In the genomic region with DNA sequence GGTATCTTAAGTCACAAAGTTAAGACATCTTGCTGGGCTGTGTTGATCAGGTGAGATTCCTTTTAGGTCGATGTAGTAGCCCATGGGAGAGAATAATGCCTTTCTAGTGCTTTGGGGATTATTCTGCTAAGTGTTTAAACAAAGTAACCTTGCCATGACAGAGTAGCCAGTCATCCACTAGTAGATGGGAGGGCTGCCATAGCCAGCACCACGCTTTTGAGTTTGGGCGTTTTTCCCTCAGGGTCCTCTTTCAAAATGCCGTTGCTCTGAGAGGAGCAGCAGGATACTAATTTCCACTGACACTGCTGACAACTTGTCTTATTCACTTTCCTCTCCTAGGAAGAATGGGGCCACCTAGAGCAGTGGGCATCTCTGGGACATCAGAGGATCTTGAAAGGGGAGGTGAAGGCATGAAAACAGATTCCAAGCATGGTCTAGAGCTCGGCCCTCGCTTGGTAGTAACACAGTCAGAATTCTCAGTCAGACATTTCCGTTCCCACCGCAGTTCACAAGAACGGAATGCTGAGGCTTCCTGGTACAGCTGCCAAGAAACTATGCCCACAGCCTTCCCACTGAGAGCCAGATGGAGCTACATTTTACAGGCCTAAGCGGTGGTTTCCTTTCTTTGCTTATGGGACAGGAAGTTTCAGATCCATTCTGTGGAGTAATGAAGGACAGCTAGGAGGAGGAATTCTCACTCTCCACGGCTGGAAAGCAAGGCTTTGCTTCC, we compare ENCODE assay signal across 10 cellular contexts. TPM values are rescaled to one million over a fixed set of nuclear protein-coding genes. Genes with fewer than 3 reads are reported as not detected.
A peak's percentile ranks its signal among the peaks of the same experiment; 100 is the strongest.
DNase-seq lines count a peak whose midpoint lies in the region; ATAC-seq and TF ChIP-seq lines count a peak whose summit lies in the region.
"Had no signal": no experiment of that assay in that cellular context is flagged by ENCODE, and none has a peak within 500 bp of the region (broad histone marks: within the 10 kb centered on the region; RNA-seq: fewer than 3 reads in every experiment).

No MANE protein-coding gene starts in this region.

- DNase-seq in NCI-H2029 (lab: John Stamatoyannopoulos, UW) (peak; percentile 16), NCI-H2029 treated with DMSO at 0.1 percent for 48 hours (lab: John Stamatoyannopoulos, UW) (no peak), cerebellum (ENCODE audit: low spot score) (peak; percentile 73), lung (ENCODE audit: low spot score) (peak; percentile 44), uterus (peak in 1 of 2 donors; percentile 45), BE2C (no peak), NCI-H1417 treated with DMSO at 0.1 percent for 48 hours (lab: John Stamatoyannopoulos, UW) (no peak)
- DNase-seq: glutamatergic neuron had no signal

- TF ChIP-seq CTCF in lung (IDR thresholded peaks at IDR 0.05; ENCODE audit: control extremely low read depth, extremely low read depth): no peak
- TF ChIP-seq CTCF in uterus (IDR thresholded peaks at IDR 0.05): no peak
- TF ChIP-seq CTCF in BE2C (IDR thresholded peaks at IDR 0.05; ENCODE audit: low read depth, low read length): no peak

- H3K27me3 ChIP-seq in lung (ENCODE audit: control insufficient read depth, insufficient read depth) (no peaks in the 10 kb centered on the region), uterus (no peaks in the 10 kb centered on the region), BE2C (no peaks in the 10 kb centered on the region)

- H3K4me3 ChIP-seq in lung (no peak overlapping the region), uterus (no peak overlapping the region), BE2C (ENCODE audit: low read depth, low read length) (no peak overlapping the region)

- H3K27ac ChIP-seq in lung (ENCODE audit: low read depth in 1 of 2, low read length in 1 of 2) (peak overlapping the region; percentile 58 to 59), uterus (peak overlapping the region; percentile 21 to 45)
- H3K27ac ChIP-seq: 22Rv1 had no signal

- intact Hi-C loops in uterus (cut with DNase I; ENCODE audit: low total_unique reads): no loop called here

- 31 to 38% methylated on average over 11 of the region's 11 CpGs for WGBS in lung, 2 donors

- H3K4me1 ChIP-seq in lung (ENCODE audit: control insufficient read depth in 2 of 2, insufficient read depth in 2 of 2, low read length in 2 of 2) (peaks cover 3 to 6% of the 10 kb centered on the region in 2 donors), uterus (no peaks in the 10 kb centered on the region), BE2C (no peaks in the 10 kb centered on the region)

- no peak for TF ChIP-seq POLR2A in uterus (IDR thresholded peaks at IDR 0.05)

- ATAC-seq in lung (ENCODE audit: insufficient read depth, low FRiP score) (no peak), HG03442 (IDR thresholded peaks at IDR 0.05; ENCODE audit: unreplicated experiment) (no peak)

- H3K36me3 ChIP-seq in lung (ENCODE audit: control insufficient read depth in 2 of 2, insufficient read depth in 2 of 2, low read length in 2 of 2): no peaks in the 10 kb centered on the region
- no peaks in the 10 kb centered on the region for H3K36me3 ChIP-seq in uterus
- no peaks in the 10 kb centered on the region for H3K36me3 ChIP-seq in BE2C

- H3K9me3 ChIP-seq in lung (ENCODE audit: control insufficient read depth in 2 of 2, insufficient read depth in 1 of 2, low read length in 1 of 2) (no peaks in the 10 kb centered on the region), uterus (no peaks in the 10 kb centered on the region), BE2C (no peaks in the 10 kb centered on the region)

RNA-seq across cellular contexts. Expression of gene RSU1, which starts 15.3 kb away (rescaled TPM):
- 21.1 TPM for total RNA-seq in cerebellum
- 10 to 100 TPM; 54.1 to 81.5 TPM for total RNA-seq in lung
- polyA plus RNA-seq in lung: 10 to 100 TPM; 36.0 to 61.8 TPM
- total RNA-seq in uterus: 10 to 100 TPM; 40.5 to 95.4 (median 65.2) TPM
- polyA plus RNA-seq in BE2C (2012; ENCODE audit: insufficient read depth, insufficient read length, low read depth): 27.2 TPM

Comparison
In these comparisons a context has a peak if more than half of its experiments do, and no peak if none do; other contexts are left out.
1. DNase-seq: peak in NCI-H2029 (single experiment), cerebellum (single experiment) and lung (single experiment); none in NCI-H2029 treated with DMSO at 0.1 percent for 48 hours (single experiment), BE2C (single experiment) and NCI-H1417 treated with DMSO at 0.1 percent for 48 hours (single experiment).